In genomic region chr18:12825230-12825629, GRCh38 we compare ENCODE assay signal across 10 cellular contexts.
"Had no signal": no experiment of that assay in that cellular context is flagged by ENCODE, and none has a peak within 500 bp of the region (broad histone marks: within the 10 kb centered on the region; RNA-seq: fewer than 3 reads in every experiment).

No MANE protein-coding gene starts in this region.

- H2AFZ ChIP-seq: GM23338 had no signal

- FAIRE-seq: H1, H54, HepG2 had no signal

- H3K27ac Mint-ChIP-seq: GM23338, H9, IgD-negative memory B cell had no signal

- H3K4me3 ChIP-seq: GM23338 had no signal

- H3K27me3 Mint-ChIP-seq: IgD-negative memory B cell had no signal

- H3K4me2 ChIP-seq: GM23338, KMS-11 had no signal

- H3K27ac ChIP-seq: HL-60, KMS-11 had no signal

- H3K4me3 Mint-ChIP-seq: GM23338, H9, IgD-negative memory B cell had no signal

- ATAC-seq: GM23338, HepG2 had no signal

- H3K9ac ChIP-seq: KMS-11 had no signal

- DNase-seq: H9, HCEC 1CT, KBM-7 had no signal
